Comparison of ENCODE assay signal across 1 cellular context in genomic region chr2:30185175-30185574, GRCh38.
A peak's percentile ranks its signal among the peaks of the same experiment; 100 is the strongest.
TF ChIP-seq lines count a peak whose summit lies in the region.

No MANE protein-coding gene starts in this region.

TF ChIP-seq in K562, 482 proteins besides CTCF, POLR2A, EP300 and RAD21:
- TF ChIP-seq CEBPG (CRISPR knock-in tag; IDR thresholded peaks at IDR 0.05) (peak; percentile 30; the same call in 1 of the 2 replicates), CEBPG (tag; conservative IDR thresholded peaks at IDR 0.05 in 1 of 2, IDR thresholded peaks at IDR 0.05 in 1 of 2) (0 out of 4 replicates have a peak, but pooled peaks of 1 of the 2 experiments have one; percentile 42), CEBPB (tag; IDR thresholded peaks at IDR 0.05) (peak; percentile 69), ATF3 (IDR thresholded peaks at IDR 0.05) (peak; percentile 52; the same call in 1 of the 2 replicates), ATF3 (CRISPR knock-in tag; conservative IDR thresholded peaks at IDR 0.05) (no peak), GABPA (tag; conservative IDR thresholded peaks at IDR 0.05; ENCODE audit: low read depth) (no peak)
TF ChIP-seq in K562: peak in this region for 3.
